ENCODE assay signal across 13 cellular contexts in the genomic region with DNA sequence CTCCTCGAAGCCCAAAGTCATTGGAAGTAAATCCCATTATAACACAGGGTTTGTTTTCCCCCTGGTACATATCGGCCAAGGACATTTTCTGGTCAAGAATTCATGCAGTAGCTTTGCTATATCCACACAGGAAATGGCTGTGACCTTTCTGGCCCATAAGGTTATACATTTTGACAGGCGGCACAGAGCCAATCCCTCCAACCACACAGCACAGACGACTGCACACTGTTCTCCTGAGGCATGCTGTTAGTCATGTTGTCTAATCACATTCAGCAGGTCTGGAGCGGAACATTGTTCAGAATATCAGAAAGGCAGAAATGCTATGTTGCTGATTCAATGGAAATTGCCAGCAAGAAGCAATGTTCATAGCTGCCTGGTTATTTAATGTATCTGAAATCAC.
DNase-seq lines count a peak whose midpoint lies in the region; ATAC-seq and TF ChIP-seq lines count a peak whose summit lies in the region.
"Had no signal": no experiment of that assay in that cellular context is flagged by ENCODE, and none has a peak within 500 bp of the region (broad histone marks: within the 10 kb centered on the region; RNA-seq: fewer than 3 reads in every experiment).

No MANE protein-coding gene starts in this region.

- in situ Hi-C loops in astrocyte of the cerebellum (cut with HindIII; ENCODE audit: low sequenced_read_pairs): no loop called here

- H3K27ac Mint-ChIP-seq in WTC11: no peak overlapping the region
- H3K27ac Mint-ChIP-seq: dendritic cell treated with granulocyte-macrophage colony-stimulating factor and Interleukin-4, amounts not matched to agents 40 ng/mL and 50 ng/mL, for 4 days; nephron progenitor cell had no signal

- DNase-seq in LHCN-M2 (ENCODE audit: low read depth) (peak; percentile 76), astrocyte of the cerebellum (ENCODE audit: low read depth) (peak; percentile 92), left ventricle myocardium inferior (peak; percentile 28), smooth muscle cell of the brain vasculature (ENCODE audit: low read depth, low spot score) (peak; percentile 17), NCI-H2227 treated with DMSO at 0.1 percent for 48 hours (lab: John Stamatoyannopoulos, UW) (no peak), WTC11 (ENCODE audit: low spot score) (no peak)
- DNase-seq in effector memory CD4-positive, alpha-beta T cell: no peak
- DNase-seq: Caco-2, NCI-H187, nephron progenitor cell had no signal

- no peak for TF ChIP-seq CTCF in astrocyte of the cerebellum (IDR thresholded peaks at IDR 0.05; ENCODE audit: low read depth, low read length, missing control alignments)
- TF ChIP-seq CTCF in left ventricle myocardium inferior (IDR thresholded peaks at IDR 0.05; ENCODE audit: borderline replicate concordance): no peak
- no peak for TF ChIP-seq CTCF in WTC11 (IDR thresholded peaks at IDR 0.05)

- no peaks in the 10 kb centered on the region for H3K36me3 ChIP-seq in left ventricle myocardium inferior
- no peaks in the 10 kb centered on the region for H3K36me3 ChIP-seq in effector memory CD4-positive, alpha-beta T cell (ENCODE audit: control insufficient read depth, insufficient read depth, low read length)

- no peaks in the 10 kb centered on the region for H3K36me3 Mint-ChIP-seq in WTC11

- H3K4me3 ChIP-seq in astrocyte of the cerebellum (ENCODE audit: low read depth, low read length) (no peak overlapping the region), left ventricle myocardium inferior (no peak overlapping the region)
- no peak overlapping the region for H3K4me3 ChIP-seq in effector memory CD4-positive, alpha-beta T cell (ENCODE audit: insufficient read depth, low read depth, low read length, poor library complexity, severe bottlenecking)
- H3K4me3 ChIP-seq: GM12878 had no signal

- no peaks in the 10 kb centered on the region for H3K9me3 ChIP-seq in left ventricle myocardium inferior (replicated peaks)
- H3K9me3 ChIP-seq in effector memory CD4-positive, alpha-beta T cell (ENCODE audit: control insufficient read depth, low read length): no peaks in the 10 kb centered on the region
- H3K9me3 ChIP-seq: Caco-2 had no signal

- H3K4me1 ChIP-seq in left ventricle myocardium inferior: peaks cover 3% of the 10 kb centered on the region
- no peaks in the 10 kb centered on the region for H3K4me1 ChIP-seq in effector memory CD4-positive, alpha-beta T cell (ENCODE audit: control insufficient read depth, insufficient read depth, low read length, poor library complexity, severe bottlenecking)
- H3K4me1 ChIP-seq: Caco-2 had no signal

- intact Hi-C loops in left ventricle myocardium inferior (cut with micrococcal nuclease): no loop called here

- H3K27me3 ChIP-seq in left ventricle myocardium inferior (ENCODE audit: low read depth): no peaks in the 10 kb centered on the region
- no peaks in the 10 kb centered on the region for H3K27me3 ChIP-seq in effector memory CD4-positive, alpha-beta T cell (replicated peaks; ENCODE audit: control insufficient read depth, insufficient read depth, low read length, poor library complexity, severe bottlenecking)

- POLR2A ChIA-PET in WTC11 (lab: Charles Lee): no interaction called here

- H3K27me3 Mint-ChIP-seq in WTC11 (ENCODE audit: low read depth): no peaks in the 10 kb centered on the region
- H3K27me3 Mint-ChIP-seq: dendritic cell treated with granulocyte-macrophage colony-stimulating factor and Interleukin-4, amounts not matched to agents 40 ng/mL and 50 ng/mL, for 4 days had no signal

- ATAC-seq in GM18520 (IDR thresholded peaks at IDR 0.05; ENCODE audit: unreplicated experiment) (no peak), WTC11 (no peak)
- ATAC-seq: GM12878 had no signal

- CTCF ChIA-PET in WTC11 (lab: Charles Lee): interaction anchor here (1.5 kb wide), 1 partner anchor 206 kb away, joined by 8 read pairs; no protein-coding TSS in a partner anchor

- H3K27ac ChIP-seq in left ventricle myocardium inferior (replicated peaks): no peak overlapping the region
- H3K27ac ChIP-seq in effector memory CD4-positive, alpha-beta T cell (ENCODE audit: insufficient read depth, low read length, poor library complexity, severe bottlenecking): no peak overlapping the region

- peaks cover 8% of the 10 kb centered on the region for H3K4me1 Mint-ChIP-seq in WTC11
- H3K4me1 Mint-ChIP-seq: nephron progenitor cell had no signal

- H3K4me3 Mint-ChIP-seq in WTC11: no peak overlapping the region
- H3K4me3 Mint-ChIP-seq: dendritic cell treated with granulocyte-macrophage colony-stimulating factor and Interleukin-4, amounts not matched to agents 40 ng/mL and 50 ng/mL, for 4 days; nephron progenitor cell had no signal

- H3K9me3 Mint-ChIP-seq in WTC11: peaks cover 3% of the 10 kb centered on the region
- H3K9me3 Mint-ChIP-seq: nephron progenitor cell had no signal

TF ChIP-seq in WTC11, 78 proteins besides CTCF, POLR2A, EP300 and RAD21:
- no peak for TF ChIP-seq KAT7 (CRISPR knock-in tag; IDR thresholded peaks at IDR 0.05; ENCODE audit: borderline replicate concordance)
- TF ChIP-seq CBFB (CRISPR knock-in tag; IDR thresholded peaks at IDR 0.05; ENCODE audit: low read depth): no peak
- no peak for TF ChIP-seq E2F5 (CRISPR knock-in tag; IDR thresholded peaks at IDR 0.05)
- no peak for TF ChIP-seq TP53 (CRISPR knock-in tag; IDR thresholded peaks at IDR 0.05)
- TF ChIP-seq ZNF317 (CRISPR knock-in tag; IDR thresholded peaks at IDR 0.05; ENCODE audit: borderline replicate concordance, low read depth): no peak
- TF ChIP-seq, protein P1, sequence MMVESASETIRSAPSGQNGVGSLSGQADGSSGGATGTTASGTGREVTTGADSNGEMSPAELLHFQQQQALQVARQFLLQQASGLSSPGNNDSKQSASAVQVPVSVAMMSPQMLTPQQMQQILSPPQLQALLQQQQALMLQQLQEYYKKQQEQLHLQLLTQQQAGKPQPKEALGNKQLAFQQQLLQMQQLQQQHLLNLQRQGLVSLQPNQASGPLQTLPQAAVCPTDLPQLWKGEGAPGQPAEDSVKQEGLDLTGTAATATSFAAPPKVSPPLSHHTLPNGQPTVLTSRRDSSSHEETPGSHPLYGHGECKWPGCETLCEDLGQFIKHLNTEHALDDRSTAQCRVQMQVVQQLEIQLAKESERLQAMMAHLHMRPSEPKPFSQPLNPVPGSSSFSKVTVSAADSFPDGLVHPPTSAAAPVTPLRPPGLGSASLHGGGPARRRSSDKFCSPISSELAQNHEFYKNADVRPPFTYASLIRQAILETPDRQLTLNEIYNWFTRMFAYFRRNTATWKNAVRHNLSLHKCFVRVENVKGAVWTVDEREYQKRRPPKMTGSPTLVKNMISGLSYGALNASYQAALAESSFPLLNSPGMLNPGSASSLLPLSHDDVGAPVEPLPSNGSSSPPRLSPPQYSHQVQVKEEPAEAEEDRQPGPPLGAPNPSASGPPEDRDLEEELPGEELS (CRISPR knock-in tag; IDR thresholded peaks at IDR 0.05): no peak
- TF ChIP-seq, protein P2, sequence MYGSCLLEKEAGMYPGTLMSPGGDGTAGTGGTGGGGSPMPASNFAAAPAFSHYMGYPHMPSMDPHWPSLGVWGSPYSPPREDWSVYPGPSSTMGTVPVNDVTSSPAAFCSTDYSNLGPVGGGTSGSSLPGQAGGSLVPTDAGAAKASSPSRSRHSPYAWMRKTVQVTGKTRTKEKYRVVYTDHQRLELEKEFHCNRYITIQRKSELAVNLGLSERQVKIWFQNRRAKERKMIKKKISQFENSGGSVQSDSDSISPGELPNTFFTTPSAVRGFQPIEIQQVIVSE (CRISPR knock-in tag; IDR thresholded peaks at IDR 0.05; ENCODE audit: borderline replicate concordance): no peak
- no peak for TF ChIP-seq MXD4 (CRISPR knock-in tag; IDR thresholded peaks at IDR 0.05; ENCODE audit: borderline replicate concordance)
TF ChIP-seq in WTC11: peak in this region for 0.

Comparison
In these comparisons a context has a peak if more than half of its experiments do, and no peak if none do; other contexts are left out.
1. DNase-seq: peak in LHCN-M2 (single experiment), astrocyte of the cerebellum (single experiment), left ventricle myocardium inferior (single experiment) and smooth muscle cell of the brain vasculature (single experiment); none in NCI-H2227 treated with DMSO at 0.1 percent for 48 hours (single experiment), effector memory CD4-positive, alpha-beta T cell (0 of 3) and WTC11 (single experiment).